1 cellular context compared by ENCODE assay signal in genomic region chr3:134086616-134087015, GRCh38.
TF ChIP-seq lines count a peak whose summit lies in the region.

No MANE protein-coding gene starts in this region.

TF ChIP-seq in IMR-90, 13 proteins besides CTCF, POLR2A, EP300 and RAD21 (continued from another document):
- TF ChIP-seq NFE2L2 (IDR thresholded peaks at IDR 0.05; ENCODE audit: low read depth, low read length): no peak
- TF ChIP-seq MAFK (IDR thresholded peaks at IDR 0.05; ENCODE audit: low read depth, low read length): no peak
- TF ChIP-seq MAZ (IDR thresholded peaks at IDR 0.05; ENCODE audit: borderline replicate concordance, low read depth, low read length): no peak
- no peak for TF ChIP-seq BHLHE40 (IDR thresholded peaks at IDR 0.05; ENCODE audit: low read depth, low read length)
- TF ChIP-seq RFX5 (IDR thresholded peaks at IDR 0.05; ENCODE audit: low read depth, low read length): no peak
- no peak for TF ChIP-seq RCOR1 (IDR thresholded peaks at IDR 0.05; ENCODE audit: insufficient replicate concordance, low read length)
- TF ChIP-seq ELK1 (IDR thresholded peaks at IDR 0.05; ENCODE audit: borderline replicate concordance, low read depth, low read length): no peak
- no peak for TF ChIP-seq MXI1 (IDR thresholded peaks at IDR 0.05; ENCODE audit: borderline replicate concordance, low read depth, low read length)
